Comparison of ENCODE assay signal across 8 cellular contexts in the genomic region with DNA sequence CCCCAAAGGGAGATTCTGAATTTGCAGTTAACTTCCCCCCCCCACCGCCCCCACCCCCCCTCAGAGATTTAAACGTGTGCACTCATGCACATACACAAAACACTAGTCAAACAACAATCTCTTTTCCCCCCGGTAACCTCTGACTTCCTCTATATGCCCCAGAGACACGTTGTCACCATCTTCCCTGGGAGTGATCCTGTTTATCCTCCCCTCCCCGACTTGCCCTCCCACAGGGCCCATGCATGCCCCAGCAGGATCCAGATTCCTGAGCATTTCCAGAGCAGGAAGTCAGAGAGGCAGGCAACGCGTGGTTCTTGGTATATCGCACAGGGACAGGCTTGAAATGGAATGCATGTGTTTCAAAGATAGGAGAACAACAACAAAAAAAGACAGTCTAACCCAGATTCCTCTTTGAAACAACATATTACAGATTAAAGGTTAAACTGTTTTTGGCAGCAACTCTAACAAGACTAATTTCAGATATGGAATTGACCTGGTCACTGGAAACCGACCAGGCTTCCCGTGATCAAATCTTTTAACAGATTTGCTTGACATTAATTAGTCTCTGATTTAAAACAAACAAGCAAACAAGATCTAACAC. TPM values are rescaled to one million over a fixed set of nuclear protein-coding genes. Genes with fewer than 3 reads are reported as not detected.
A peak's percentile ranks its signal among the peaks of the same experiment; 100 is the strongest.
DNase-seq lines count a peak whose midpoint lies in the region; ATAC-seq lines count a peak whose summit lies in the region.

No MANE protein-coding gene starts in this region.

- no peak overlapping the region for H2AFZ ChIP-seq in trophoblast cell (ENCODE audit: insufficient read depth, low read length, poor library complexity)

- H4K8ac ChIP-seq in trophoblast cell (ENCODE audit: low read depth, low read length): no peak overlapping the region

- no peak overlapping the region for H3K4ac ChIP-seq in trophoblast cell (ENCODE audit: low read depth, low read length)

- peaks cover 16% of the 10 kb centered on the region for H3K79me1 ChIP-seq in trophoblast cell (ENCODE audit: low read length)

- no peak overlapping the region for H2BK12ac ChIP-seq in trophoblast cell (ENCODE audit: low read length)

- H3K27me3 Mint-ChIP-seq in activated T-cell treated with anti-CD3 and anti-CD28 coated beads, Interleukin-2, amount 50 U/mL, for 72 hours (ENCODE audit: low read depth): no peaks in the 10 kb centered on the region

- H3K9me3 Mint-ChIP-seq in activated T-cell treated with anti-CD3 and anti-CD28 coated beads, Interleukin-2, amount 50 U/mL, for 72 hours: no peaks in the 10 kb centered on the region

- peaks cover 41% of the 10 kb centered on the region for H3K4me1 ChIP-seq in HUES6 (ENCODE audit: control insufficient read depth, insufficient read depth, low read length)
- H3K4me1 ChIP-seq in trophoblast cell (ENCODE audit: control insufficient read depth in 1 of 2, insufficient read depth in 2 of 2, low read length in 2 of 2): peaks cover 22 to 30% of the 10 kb centered on the region in 2 experiments

- H3K27me3 ChIP-seq in HUES6 (ENCODE audit: control insufficient read depth, insufficient read depth, low read length) (no peaks in the 10 kb centered on the region), trophoblast cell (ENCODE audit: insufficient read depth, low read length) (no peaks in the 10 kb centered on the region)

- H3K36me3 ChIP-seq in HUES6 (ENCODE audit: control insufficient read depth, insufficient read depth, low read length) (peaks cover 5% of the 10 kb centered on the region; the same call in 1 of the 2 replicates), trophoblast cell (ENCODE audit: control insufficient read depth in 1 of 2, insufficient read depth in 2 of 2, low read length in 2 of 2) (peaks cover 16 to 22% of the 10 kb centered on the region in 2 experiments)

- H3K79me2 ChIP-seq in trophoblast cell (ENCODE audit: control insufficient read depth, insufficient read depth, low read length, poor library complexity): peaks cover 41% of the 10 kb centered on the region

- peak overlapping the region; percentile 84 for H3K18ac ChIP-seq in trophoblast cell (ENCODE audit: low read length)

- H4K12ac ChIP-seq in trophoblast cell (ENCODE audit: low read depth, low read length): no peak overlapping the region

- WGBS in trophoblast cell (ENCODE audit: extremely low coverage, insufficient coverage, insufficient read length): no CpG with 5 or more reads among the region's 10 CpGs

- H3K9ac ChIP-seq in HUES6 (ENCODE audit: low read length) (peak overlapping the region; percentile 100), trophoblast cell (ENCODE audit: low read length) (peak overlapping the region; percentile 71)

- no peak overlapping the region for H2AK5ac ChIP-seq in trophoblast cell (ENCODE audit: low read length)

- DNase-seq in COLO829 (ENCODE audit: low spot score) (peak; percentile 57), glomerular endothelial cell (ENCODE audit: extremely low read depth, low read depth, low spot score) (peak; percentile 69), trophoblast cell (peak; percentile 39 to 64)
- no peak for DNase-seq in activated T-cell treated with anti-CD3 and anti-CD28 coated beads, Interleukin-2, amount 50 U/mL, for 72 hours

- peak overlapping the region; percentile 85 for H3K27ac Mint-ChIP-seq in activated T-cell treated with anti-CD3 and anti-CD28 coated beads, Interleukin-2, amount 50 U/mL, for 72 hours

- no peaks in the 10 kb centered on the region for H3K9me3 ChIP-seq in HUES6 (ENCODE audit: control insufficient read depth, insufficient read depth, low read depth, low read length)
- H3K9me3 ChIP-seq in trophoblast cell (ENCODE audit: insufficient read depth, low read depth, low read length): no peaks in the 10 kb centered on the region

- ATAC-seq in activated T-cell treated with anti-CD3 and anti-CD28 coated beads, Interleukin-2, amount 50 U/mL, for 72 hours (replicated peaks in 1 of 2): no peak
- ATAC-seq in HG02610 (IDR thresholded peaks at IDR 0.05; ENCODE audit: unreplicated experiment) (no peak), GM18517 (IDR thresholded peaks at IDR 0.05; ENCODE audit: unreplicated experiment) (no peak), GM19397 (IDR thresholded peaks at IDR 0.05; ENCODE audit: unreplicated experiment) (no peak)

- peak overlapping the region; percentile 18; the same call in 1 of the 2 replicates for H3K27ac ChIP-seq in HUES6 (ENCODE audit: low read depth, low read length)
- peak overlapping the region; percentile 83 for H3K27ac ChIP-seq in trophoblast cell (ENCODE audit: low read depth, low read length)

- H3K4me3 ChIP-seq in HUES6 (ENCODE audit: low read depth, low read length) (peak overlapping the region; percentile 91), trophoblast cell (ENCODE audit: low read depth, low read length) (peak overlapping the region; percentile 93)

- H3K4me1 Mint-ChIP-seq in activated T-cell treated with anti-CD3 and anti-CD28 coated beads, Interleukin-2, amount 50 U/mL, for 72 hours (ENCODE audit: low read depth): peaks cover 55% of the 10 kb centered on the region

- H3K4me2 ChIP-seq in trophoblast cell (ENCODE audit: low read length): peak overlapping the region; percentile 92

- peak overlapping the region; percentile 96 for H4K91ac ChIP-seq in trophoblast cell (ENCODE audit: low read depth, low read length)

- H3K14ac ChIP-seq in trophoblast cell (ENCODE audit: low read length): peak overlapping the region; percentile 76

- H2BK5ac ChIP-seq in trophoblast cell (ENCODE audit: low read depth, low read length, poor library complexity): peak overlapping the region; percentile 88

- H3K36me3 Mint-ChIP-seq in activated T-cell treated with anti-CD3 and anti-CD28 coated beads, Interleukin-2, amount 50 U/mL, for 72 hours (ENCODE audit: insufficient read depth in 2 of 2): peaks cover 1 to 4% of the 10 kb centered on the region in 2 donors

- H3K23ac ChIP-seq in trophoblast cell (ENCODE audit: low read length): no peak overlapping the region

- H3K4me3 Mint-ChIP-seq in activated T-cell treated with anti-CD3 and anti-CD28 coated beads, Interleukin-2, amount 50 U/mL, for 72 hours: peak overlapping the region; percentile 88 to 90

- H2BK120ac ChIP-seq in trophoblast cell (ENCODE audit: insufficient read depth, low read length, poor library complexity): peak overlapping the region; percentile 77

RNA-seq across cellular contexts. Expression of a gene that starts 1.3 kb away (rescaled TPM):
- total RNA-seq in activated T-cell treated with anti-CD3 and anti-CD28 coated beads, Interleukin-2, amount 50 U/mL, for 72 hours: 10 to 100 TPM; 35.5 to 39.2 TPM
- 51.3 and 76.0 TPM in 2 replicates for total RNA-seq in glomerular endothelial cell
- polyA plus RNA-seq in trophoblast cell (2013): 127 and 134 TPM in 2 replicates

RNA-seq across cellular contexts. Expression of a gene that starts 5.3 kb away (rescaled TPM):
- under 1 TPM; 0.19 to 0.93 TPM for total RNA-seq in activated T-cell treated with anti-CD3 and anti-CD28 coated beads, Interleukin-2, amount 50 U/mL, for 72 hours
- 13.8 and 21.2 TPM in 2 replicates for total RNA-seq in glomerular endothelial cell
- 112 and 133 TPM in 2 replicates for polyA plus RNA-seq in trophoblast cell (2013)

Comparison
In these comparisons a context has a peak if more than half of its experiments do, and no peak if none do; other contexts are left out.
1. DNase-seq: peak in COLO829 (single experiment), glomerular endothelial cell (single experiment) and trophoblast cell (2 of 2); none in activated T-cell treated with anti-CD3 and anti-CD28 coated beads, Interleukin-2, amount 50 U/mL, for 72 hours (0 of 2).